ENCODE assay signal across 21 cellular contexts in genomic region chr14:64700894-64701293, GRCh38. TPM values are rescaled to one million over a fixed set of nuclear protein-coding genes. Genes with fewer than 3 reads are reported as not detected.
DNase-seq lines count a peak whose midpoint lies in the region; ATAC-seq and FAIRE-seq lines count a peak whose summit lies in the region.
"Had no signal": no experiment of that assay in that cellular context is flagged by ENCODE, and none has a peak within 500 bp of the region (broad histone marks: within the 10 kb centered on the region; RNA-seq: fewer than 3 reads in every experiment).

No MANE protein-coding gene starts in this region.

- H3K27ac Mint-ChIP-seq in CD4-positive, alpha-beta memory T cell, result peak overlapping the region in 5 of 7 donors; percentile 7 to 83 (median 30)
- H3K27ac Mint-ChIP-seq: CD4-positive, CD25-positive, alpha-beta regulatory T cell had no signal

- in situ Hi-C loops in KBM-7 (cut with MboI; ENCODE audit: low pct_unique_long_range_greater_than_20kb, low sequenced_read_pairs), result no loop called here

- peaks cover 47 to 83% (median 60%) of the 10 kb centered on the region in 4 donors for H3K4me1 Mint-ChIP-seq in CD4-positive, alpha-beta memory T cell

- H3K36me3 Mint-ChIP-seq in CD4-positive, alpha-beta memory T cell, result peaks cover 0 to 11% of the 10 kb centered on the region in 2 donors
- H3K36me3 Mint-ChIP-seq: CD4-positive, CD25-positive, alpha-beta regulatory T cell had no signal

- no peak overlapping the region; the same call in 1 of the 2 replicates for H3K9ac ChIP-seq in iPS-20b (ENCODE audit: low read depth, low read length)

- H3K36me3 ChIP-seq in CD4-positive, alpha-beta memory T cell (ENCODE audit: insufficient read depth, low read length), result no peaks in the 10 kb centered on the region
- no peaks in the 10 kb centered on the region for H3K36me3 ChIP-seq in iPS-20b (ENCODE audit: insufficient read depth, low read depth, low read length)

- H3K9me3 ChIP-seq in CD4-positive, alpha-beta memory T cell (ENCODE audit: control insufficient read depth in 1 of 2, low read length in 2 of 2), result no peaks in the 10 kb centered on the region
- no peaks in the 10 kb centered on the region for H3K9me3 ChIP-seq in iPS-20b (ENCODE audit: insufficient read depth, low read depth, low read length)

- no peak for DNase-seq in CD4-positive, alpha-beta memory T cell
- DNase-seq in HTR-8/SVneo (ENCODE audit: insufficient read length, low spot score) (no peak), RPMI8226 (peak; percentile 69), KBM-7 (no peak), SKM-1 treated with dmso at 0.1 percent for 144 hours (lab: John Stamatoyannopoulos, UW; ENCODE audit: unreplicated experiment) (no peak), HCEC 1CT (no peak)
- DNase-seq: Calu3; CD4-positive, CD25-positive, alpha-beta regulatory T cell; DND-41; GDM1; KG1; NCI-H1048; NCI-H1694 treated with DMSO at 0.1 percent for 48 hours; NCI-H526 treated with DMSO at 0.1 percent for 48 hours; PC-9; T-helper 1 cell had no signal

- CTCF ChIA-PET in CD4-positive, alpha-beta memory T cell (lab: Charles Lee; ENCODE audit: partially characterized antibody), result interaction anchor here (1.6 to 7.4 kb wide), 4 partner anchors 9 to 29 kb away, joined by 3 to 62 read pairs (median 17); no protein-coding TSS in a partner anchor

- no peaks in the 10 kb centered on the region for H3K9me3 Mint-ChIP-seq in CD4-positive, alpha-beta memory T cell

- peak; percentile 95 for FAIRE-seq in HTR-8/SVneo (lab: Jason Lieb, UNC)
- FAIRE-seq: H54 had no signal

- H3K27ac ChIP-seq in CD4-positive, alpha-beta memory T cell (ENCODE audit: low read depth, low read length), result no peak overlapping the region
- no peak overlapping the region for H3K27ac ChIP-seq in iPS-20b (ENCODE audit: low read length)
- H3K27ac ChIP-seq: PC-9, SK-N-MC had no signal

- intact Hi-C loops in CD4-positive, alpha-beta memory T cell (cut with micrococcal nuclease), result no loop called here

- H3K4me1 ChIP-seq in CD4-positive, alpha-beta memory T cell (ENCODE audit: insufficient read depth, low read length), result peaks cover 80% of the 10 kb centered on the region
- H3K4me1 ChIP-seq in iPS-20b (ENCODE audit: insufficient read depth, low read length), result peaks cover 37% of the 10 kb centered on the region

- H3K27me3 ChIP-seq in CD4-positive, alpha-beta memory T cell (ENCODE audit: insufficient read depth, low read length), result no peaks in the 10 kb centered on the region
- peaks cover 28% of the 10 kb centered on the region for H3K27me3 ChIP-seq in iPS-20b (ENCODE audit: insufficient read depth, low read length)

- POLR2A ChIA-PET in CD4-positive, alpha-beta memory T cell (lab: Charles Lee; ENCODE audit: partially characterized antibody), result interaction anchor here (7.9 to 21.0 kb wide), 3 partner anchors 6 to 27 kb away, joined by 56 to 469 read pairs (median 178); partner anchors contain the start of gene PLEKHG3

- no peaks in the 10 kb centered on the region for H3K27me3 Mint-ChIP-seq in CD4-positive, alpha-beta memory T cell

- ATAC-seq in HG02852 (IDR thresholded peaks at IDR 0.05; ENCODE audit: unreplicated experiment), result no peak
- ATAC-seq: Right ventricle myocardium inferior had no signal

- H3K4me3 Mint-ChIP-seq in CD4-positive, alpha-beta memory T cell, result no peak overlapping the region
- H3K4me3 Mint-ChIP-seq: CD4-positive, CD25-positive, alpha-beta regulatory T cell had no signal

- H3K4me3 ChIP-seq in CD4-positive, alpha-beta memory T cell (ENCODE audit: low read length in 2 of 2), result no peak overlapping the region
- H3K4me3 ChIP-seq in iPS-20b (ENCODE audit: low read length), result peak overlapping the region; percentile 84
- H3K4me3 ChIP-seq: PC-9, SK-N-MC had no signal

RNA-seq across cellular contexts. Expression of gene PLEKHG3, which starts 3.3 kb away (rescaled TPM):
- 10 to 100 TPM; 53.3 to 56.5 TPM for total RNA-seq in CD4-positive, alpha-beta memory T cell
- polyA plus RNA-seq in CD4-positive, alpha-beta memory T cell, result 10 to 100 TPM; 10.8 to 62.6 TPM
